ENCODE assay signal across 7 cellular contexts in genomic region chr6:12363651-12364381, GRCh38.
DNase-seq lines count a peak whose midpoint lies in the region; ATAC-seq and TF ChIP-seq lines count a peak whose summit lies in the region.

No MANE protein-coding gene starts in this region.

- no peak for TF ChIP-seq EP300 in stomach (IDR thresholded peaks at IDR 0.05)

- H3K27me3 Mint-ChIP-seq in WTC11 (ENCODE audit: low read depth): no peaks in the 10 kb centered on the region; the same call in 1 of the 2 replicates

- no peak for DNase-seq in WTC11 (ENCODE audit: low spot score)
- peak; percentile 75 for DNase-seq in stomach
- DNase-seq in HPDE6-E6E7 (ENCODE audit: extremely low spot score): no peak
- DNase-seq in effector CD8-positive, alpha-beta T cell (lab: John Stamatoyannopoulos, UW): no peak
- no peak for DNase-seq in NCI-H1105 treated with DMSO at 0.1 percent for 48 hours (lab: John Stamatoyannopoulos, UW)

- peak in 1 of 4 donors; percentile 15 for TF ChIP-seq POLR2A in stomach (IDR thresholded peaks at IDR 0.05)

- H3K36me3 Mint-ChIP-seq in WTC11: no peaks in the 10 kb centered on the region

- no peaks in the 10 kb centered on the region for H3K27me3 ChIP-seq in stomach

- H3K36me3 ChIP-seq in stomach: no peaks in the 10 kb centered on the region

- no peak overlapping the region for H3K27ac Mint-ChIP-seq in WTC11

- no peak overlapping the region for H3K4me3 Mint-ChIP-seq in WTC11

- peaks cover 11% of the 10 kb centered on the region for H3K4me1 Mint-ChIP-seq in WTC11

- no peak overlapping the region for H3K4me3 ChIP-seq in stomach

- intact Hi-C loops in stomach (cut with DNase I; ENCODE audit: low total_unique reads): no loop called here

- peaks cover 10 to 33% (median 19%) of the 10 kb centered on the region in 4 donors for H3K4me1 ChIP-seq in stomach

- CTCF ChIA-PET in WTC11 (lab: Charles Lee): no interaction called here

- ATAC-seq in GM19397 (IDR thresholded peaks at IDR 0.05; ENCODE audit: unreplicated experiment) (peak; percentile 69), HG03139 (IDR thresholded peaks at IDR 0.05; ENCODE audit: unreplicated experiment) (peak; percentile 65), WTC11 (no peak)

- peaks cover 8% of the 10 kb centered on the region for H3K9me3 Mint-ChIP-seq in WTC11

- POLR2A ChIA-PET in WTC11 (lab: Charles Lee): no interaction called here

- TF ChIP-seq CTCF in WTC11 (IDR thresholded peaks at IDR 0.05) (no peak), stomach (IDR thresholded peaks at IDR 0.05) (no peak)

- H3K9me3 ChIP-seq in stomach: no peaks in the 10 kb centered on the region

- WGBS in stomach, 5 donors: 24 to 59% (median 42%) methylated on average over 11 of the region's 11 CpGs

- H3K27ac ChIP-seq in stomach: peak overlapping the region; percentile 79 to 93 (median 83)

TF ChIP-seq in WTC11, 78 proteins besides CTCF, POLR2A, EP300 and RAD21:
- TF ChIP-seq GABPB1 (CRISPR knock-in tag; IDR thresholded peaks at IDR 0.05) (0 out of 2 replicates have a peak, but pooled peaks have one; percentile 31), MAX (CRISPR knock-in tag; IDR thresholded peaks at IDR 0.05) (no peak)
